In genomic region chr1:183841950-183842816, GRCh38 we compare ENCODE assay signal across 8 cellular contexts. TPM values are rescaled to one million over a fixed set of nuclear protein-coding genes. Genes with fewer than 3 reads are reported as not detected.
A peak's percentile ranks its signal among the peaks of the same experiment; 100 is the strongest.
DNase-seq lines count a peak whose midpoint lies in the region; TF ChIP-seq lines count a peak whose summit lies in the region.

No MANE protein-coding gene starts in this region.

- peak overlapping the region; percentile 32 to 48 for H3K9ac ChIP-seq in stomach smooth muscle (ENCODE audit: low read length in 2 of 2)

- peak; percentile 16 for DNase-seq in NCI-H2171 treated with DMSO at 0.1 percent for 48 hours (lab: John Stamatoyannopoulos, UW)
- no peak for DNase-seq in NCI-H2171 (lab: John Stamatoyannopoulos, UW)
- peak; percentile 7 for DNase-seq in NCI-H1105 (lab: John Stamatoyannopoulos, UW)
- DNase-seq in amniotic stem cell (lab: John Stamatoyannopoulos, UW) = peak; percentile 95
- DNase-seq in kidney epithelial cell (ENCODE audit: low read depth) = peak; percentile 64
- no peak for DNase-seq in OCI-M2 (lab: John Stamatoyannopoulos, UW; ENCODE audit: unreplicated experiment)

- TF ChIP-seq CTCF in HEK293 (tag by site-specific recombination; IDR thresholded peaks at IDR 0.05) (no peak), kidney epithelial cell (IDR thresholded peaks at IDR 0.05; ENCODE audit: insufficient read depth, low read length, poor library complexity, severe bottlenecking) (no peak)

- H3K4me1 ChIP-seq in HEK293 (ENCODE audit: control insufficient read depth, insufficient read depth, low read length) (peaks cover 20% of the 10 kb centered on the region), stomach smooth muscle (ENCODE audit: control insufficient read depth, insufficient read depth, low read length) (peaks cover 1% of the 10 kb centered on the region)

- no peaks in the 10 kb centered on the region for H3K9me3 ChIP-seq in HEK293 (ENCODE audit: control insufficient read depth, insufficient read depth, low read depth, low read length)
- H3K9me3 ChIP-seq in stomach smooth muscle (ENCODE audit: control insufficient read depth in 2 of 2, low read length in 2 of 2) = no peaks in the 10 kb centered on the region

- CTCF ChIA-PET in HEK293 (lab: Yijun Ruan, JAX) = interaction anchor here (0.7 to 1.3 kb wide), 3 partner anchors 73 to 520 kb away, joined by 3 to 4 read pairs (median 3); no protein-coding TSS in a partner anchor

- H3K27me3 ChIP-seq in kidney epithelial cell (ENCODE audit: control insufficient read depth, insufficient read depth, low read length) = no peaks in the 10 kb centered on the region
- no peaks in the 10 kb centered on the region for H3K27me3 ChIP-seq in stomach smooth muscle (ENCODE audit: control insufficient read depth in 1 of 2, insufficient read depth in 2 of 2, low read length in 2 of 2)

- H3K27ac ChIP-seq in HEK293 (ENCODE audit: extremely low read depth, low read depth, low read length) (peak overlapping the region; percentile 40), stomach smooth muscle (ENCODE audit: low read length) (peak overlapping the region; percentile 43)

- H3K4me3 ChIP-seq in HEK293 (ENCODE audit: low read depth, low read length) (no peak overlapping the region), kidney epithelial cell (ENCODE audit: low read depth, low read length) (no peak overlapping the region), stomach smooth muscle (ENCODE audit: low read length in 2 of 2) (peak overlapping the region; percentile 47 to 61)

- POLR2A ChIA-PET in HEK293 (lab: Yijun Ruan, JAX) = interaction anchor here (0.8 kb wide), 1 partner anchor 37 kb away, joined by 3 read pairs; no protein-coding TSS in a partner anchor

- H3K36me3 ChIP-seq in HEK293 (ENCODE audit: control insufficient read depth in 2 of 2, insufficient read depth in 1 of 2, low read length in 2 of 2) (no peaks in the 10 kb centered on the region), kidney epithelial cell (ENCODE audit: control insufficient read depth, insufficient read depth, low read length) (no peaks in the 10 kb centered on the region), stomach smooth muscle (ENCODE audit: control insufficient read depth in 2 of 2, insufficient read depth in 2 of 2, low read length in 2 of 2) (no peaks in the 10 kb centered on the region)

TF ChIP-seq in HEK293, 187 proteins besides CTCF, POLR2A, EP300 and RAD21 (continues in another document):
- TF ChIP-seq ZNF664 (tag by site-specific recombination; IDR thresholded peaks at IDR 0.05) (no peak), ZNF266 (tag by site-specific recombination; IDR thresholded peaks at IDR 0.05; ENCODE audit: low read depth) (no peak), ZNF580 (tag by site-specific recombination; IDR thresholded peaks at IDR 0.05) (0 out of 2 replicates have a peak, but pooled peaks have one; percentile 49), AEBP2 (tag by site-specific recombination; IDR thresholded peaks at IDR 0.05; ENCODE audit: borderline replicate concordance) (no peak), ZNF350 (tag by site-specific recombination; IDR thresholded peaks at IDR 0.05) (no peak), ZNF423 (tag by site-specific recombination; IDR thresholded peaks at IDR 0.05) (no peak), ZNF274 (IDR thresholded peaks at IDR 0.05; ENCODE audit: low read length) (no peak), ZNF274 (tag by site-specific recombination; IDR thresholded peaks at IDR 0.05; ENCODE audit: borderline replicate concordance) (no peak), ZNF747 (tag by site-specific recombination; IDR thresholded peaks at IDR 0.05) (no peak), ZNF560 (tag by site-specific recombination; IDR thresholded peaks at IDR 0.05; ENCODE audit: borderline replicate concordance) (no peak), ZNF610 (tag by site-specific recombination; IDR thresholded peaks at IDR 0.05; ENCODE audit: borderline replicate concordance) (0 out of 2 replicates have a peak, but pooled peaks have one; percentile 16), PBX3 (CRISPR knock-in tag; IDR thresholded peaks at IDR 0.05) (no peak), ZBTB48 (tag by site-specific recombination; IDR thresholded peaks at IDR 0.05) (no peak), ZNF510 (tag by site-specific recombination; IDR thresholded peaks at IDR 0.05; ENCODE audit: insufficient replicate concordance) (no peak), ZNF530 (tag by site-specific recombination; IDR thresholded peaks at IDR 0.05; ENCODE audit: low read depth) (no peak), ZEB2 (tag by site-specific recombination; IDR thresholded peaks at IDR 0.05) (peak; percentile 69), ZNF404 (tag by site-specific recombination; IDR thresholded peaks at IDR 0.05) (no peak), ZBTB8A (tag by site-specific recombination; IDR thresholded peaks at IDR 0.05) (no peak), ZFP3 (tag by site-specific recombination; IDR thresholded peaks at IDR 0.05; ENCODE audit: low read depth) (no peak), ZNF488 (tag by site-specific recombination; IDR thresholded peaks at IDR 0.05) (no peak), ZNF704 (tag by site-specific recombination; IDR thresholded peaks at IDR 0.05) (no peak), MEIS1 (CRISPR knock-in tag; IDR thresholded peaks at IDR 0.05; ENCODE audit: borderline replicate concordance) (no peak)

RNA-seq across cellular contexts. Expression of gene RGL1, which starts 37.3 kb away (rescaled TPM):
- 3.2 and 3.6 TPM in 2 replicates for total RNA-seq in kidney epithelial cell

Comparison
In these comparisons a context has a peak if more than half of its experiments do, and no peak if none do; other contexts are left out.
1. DNase-seq: peak in NCI-H2171 treated with DMSO at 0.1 percent for 48 hours (single experiment), NCI-H1105 (single experiment), amniotic stem cell (single experiment) and kidney epithelial cell (single experiment); none in NCI-H2171 (single experiment) and OCI-M2 (single experiment).
2. H3K4me3 ChIP-seq: peak in stomach smooth muscle (2 of 2); none in HEK293 (single experiment) and kidney epithelial cell (single experiment).